In genomic region chr7:2099036-2099957, GRCh38 we compare ENCODE assay signal across 9 cellular contexts.
DNase-seq lines count a peak whose midpoint lies in the region; ATAC-seq and TF ChIP-seq lines count a peak whose summit lies in the region.
"Had no signal": no experiment of that assay in that cellular context is flagged by ENCODE, and none has a peak within 500 bp of the region (broad histone marks: within the 10 kb centered on the region; RNA-seq: fewer than 3 reads in every experiment).

No MANE protein-coding gene starts in this region.

- peak; percentile 35 for DNase-seq in Daoy (ENCODE audit: low read depth)
- peak; percentile 22 for DNase-seq in activated T-cell treated with anti-CD3 and anti-CD28 coated beads for 48 hours (ENCODE audit: low read depth)
- DNase-seq in mucosa of descending colon = no peak
- DNase-seq in lower leg skin (ENCODE audit: low spot score in 2 of 2) = no peak
- no peak for DNase-seq in activated T-helper 2 cell treated with anti-CD3 and anti-CD28 coated beads, Interferon-gamma antibody, Interleukin-2, Interleukin-4, amounts not matched to agents 10 μg/mL and 5 μg/mL and 100 μg/mL, durations not matched to agents 14 hours and 24 hours and 36 hours (ENCODE audit: low spot score)

- no peaks in the 10 kb centered on the region for H3K27me3 Mint-ChIP-seq in activated T-helper 2 cell treated with anti-CD3 and anti-CD28 coated beads, Interferon-gamma antibody, Interleukin-2, Interleukin-4, amounts not matched to agents 10 μg/mL and 5 μg/mL and 100 μg/mL, durations not matched to agents 14 hours and 24 hours and 36 hours (ENCODE audit: low read depth)

- no peaks in the 10 kb centered on the region for H3K36me3 ChIP-seq in mucosa of descending colon (ENCODE audit: low read depth)
- H3K36me3 ChIP-seq: SJSA1 had no signal

- H3K4me1 ChIP-seq in mucosa of descending colon (ENCODE audit: low read depth) = no peaks in the 10 kb centered on the region
- H3K4me1 ChIP-seq: SJSA1 had no signal

- TF ChIP-seq CTCF in mucosa of descending colon (IDR thresholded peaks at IDR 0.05) (no peak), lower leg skin (IDR thresholded peaks at IDR 0.05) (no peak)

- H3K9me3 Mint-ChIP-seq in activated T-helper 2 cell treated with anti-CD3 and anti-CD28 coated beads, Interferon-gamma antibody, Interleukin-2, Interleukin-4, amounts not matched to agents 10 μg/mL and 5 μg/mL and 100 μg/mL, durations not matched to agents 14 hours and 24 hours and 36 hours = no peaks in the 10 kb centered on the region

- no peak overlapping the region for H3K27ac Mint-ChIP-seq in activated T-helper 2 cell treated with anti-CD3 and anti-CD28 coated beads, Interferon-gamma antibody, Interleukin-2, Interleukin-4, amounts not matched to agents 10 μg/mL and 5 μg/mL and 100 μg/mL, durations not matched to agents 14 hours and 24 hours and 36 hours

- TF ChIP-seq POLR2A in lower leg skin (IDR thresholded peaks at IDR 0.05) = no peak

- H3K4me3 Mint-ChIP-seq in activated T-helper 2 cell treated with anti-CD3 and anti-CD28 coated beads, Interferon-gamma antibody, Interleukin-2, Interleukin-4, amounts not matched to agents 10 μg/mL and 5 μg/mL and 100 μg/mL, durations not matched to agents 14 hours and 24 hours and 36 hours (ENCODE audit: low read depth) = no peak overlapping the region

- peak; percentile 25 for ATAC-seq in HG03196 (IDR thresholded peaks at IDR 0.05; ENCODE audit: unreplicated experiment)
- peak; percentile 16 for ATAC-seq in mucosa of descending colon
- no peak for ATAC-seq in GM21825 (IDR thresholded peaks at IDR 0.05; ENCODE audit: unreplicated experiment)
- no peak for ATAC-seq in HG03039 (IDR thresholded peaks at IDR 0.05; ENCODE audit: unreplicated experiment)

- intact Hi-C loops in mucosa of descending colon (cut with DNase I, micrococcal nuclease) (no loop called here), lower leg skin (cut with DNase I; ENCODE audit: low total_unique reads) (no loop called here)
- intact Hi-C loops in activated T-helper 2 cell treated with anti-CD3 and anti-CD28 coated beads, Interferon-gamma antibody, Interleukin-2, Interleukin-4, amounts not matched to agents 10 μg/mL and 5 μg/mL and 100 μg/mL, durations not matched to agents 14 hours and 24 hours and 36 hours (cut with micrococcal nuclease) = no loop called here

- H3K4me1 Mint-ChIP-seq in activated T-helper 2 cell treated with anti-CD3 and anti-CD28 coated beads, Interferon-gamma antibody, Interleukin-2, Interleukin-4, amounts not matched to agents 10 μg/mL and 5 μg/mL and 100 μg/mL, durations not matched to agents 14 hours and 24 hours and 36 hours (ENCODE audit: low read depth) = peaks cover 20% of the 10 kb centered on the region

- H3K4me3 ChIP-seq in mucosa of descending colon (no peak overlapping the region), lower leg skin (ENCODE audit: low read depth, poor library complexity, severe bottlenecking) (no peak overlapping the region)
- H3K4me3 ChIP-seq: SJSA1 had no signal

- no peaks in the 10 kb centered on the region for H3K9me3 ChIP-seq in mucosa of descending colon
- H3K9me3 ChIP-seq: SJSA1 had no signal

- H3K36me3 Mint-ChIP-seq in activated T-helper 2 cell treated with anti-CD3 and anti-CD28 coated beads, Interferon-gamma antibody, Interleukin-2, Interleukin-4, amounts not matched to agents 10 μg/mL and 5 μg/mL and 100 μg/mL, durations not matched to agents 14 hours and 24 hours and 36 hours (ENCODE audit: low read depth) = no peaks in the 10 kb centered on the region

- WGBS in lower leg skin, 2 donors = 77 to 85% methylated on average over 26 to 30 of the region's 30 CpGs

Comparison
In these comparisons a context has a peak if more than half of its experiments do, and no peak if none do; other contexts are left out.
1. DNase-seq: peak in Daoy (single experiment) and activated T-cell treated with anti-CD3 and anti-CD28 coated beads for 48 hours (single experiment); none in mucosa of descending colon (0 of 3), lower leg skin (0 of 2) and activated T-helper 2 cell treated with anti-CD3 and anti-CD28 coated beads, Interferon-gamma antibody, Interleukin-2, Interleukin-4, amounts not matched to agents 10 μg/mL and 5 μg/mL and 100 μg/mL, durations not matched to agents 14 hours and 24 hours and 36 hours (single experiment).
2. ATAC-seq: peak in HG03196 (single experiment) and mucosa of descending colon (single experiment); none in GM21825 (single experiment) and HG03039 (single experiment).